In the genomic region with DNA sequence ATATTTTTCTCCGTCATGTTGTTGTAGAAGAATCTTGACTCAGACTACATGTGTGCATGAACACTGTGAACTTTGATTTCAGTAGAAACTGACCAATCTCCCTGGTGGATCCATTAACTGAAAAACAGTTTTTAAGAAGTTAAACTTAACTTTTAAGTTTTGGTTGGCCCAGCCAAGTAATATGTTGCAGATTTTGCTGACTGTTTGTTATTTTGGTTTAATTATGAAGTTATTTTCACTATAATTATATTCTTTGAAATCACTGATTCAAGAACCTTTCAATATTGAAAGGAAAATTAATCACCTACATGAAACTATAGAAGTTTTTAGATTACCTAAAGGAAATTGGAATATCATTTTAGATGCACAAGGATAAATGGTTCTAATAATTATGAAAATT, we compare ENCODE assay signal across 25 cellular contexts.
"Had no signal": no experiment of that assay in that cellular context is flagged by ENCODE, and none has a peak within 500 bp of the region (broad histone marks: within the 10 kb centered on the region; RNA-seq: fewer than 3 reads in every experiment).

No MANE protein-coding gene starts in this region.

- H3K27ac ChIP-seq: coronary artery, dorsolateral prefrontal cortex, epithelial cell of prostate, esophagus squamous epithelium, gastrocnemius medialis, heart right ventricle, left lung, lower lobe of right lung had no signal

- FAIRE-seq: colon, keratinocyte had no signal

- DNase-seq: dermis blood vessel endothelial cell; dorsolateral prefrontal cortex; effector CD4-positive, alpha-beta T cell; effector memory CD4-positive, alpha-beta T cell; erythroblast; esophagus squamous epithelium; foreskin fibroblast; foreskin melanocyte; gastrocnemius medialis; glutamatergic neuron; head of caudate nucleus; heart right ventricle; hippocampal formation; left cardiac atrium; left lung; left ventricle myocardium superior; lower lobe of right lung; mesenchymal stem cell; mucosa of descending colon; naive B cell had no signal

- H3K27me3 ChIP-seq: dorsolateral prefrontal cortex, esophagus squamous epithelium, gastrocnemius medialis, heart right ventricle, left lung had no signal

- H3K9me3 ChIP-seq: esophagus squamous epithelium, gastrocnemius medialis, left lung, lower lobe of right lung, mucosa of descending colon had no signal

- H3K36me3 ChIP-seq: esophagus squamous epithelium, gastrocnemius medialis, heart right ventricle, left lung, lower lobe of right lung had no signal

- ATAC-seq: esophagus mucosa, gastrocnemius medialis, heart right ventricle, left cardiac atrium, left lung, left ventricle myocardium superior, lower lobe of right lung, mucosa of descending colon had no signal

- H3K4me3 ChIP-seq: coronary artery, dorsolateral prefrontal cortex, esophagus squamous epithelium, gastrocnemius medialis, heart right ventricle, left lung, lower lobe of right lung, mucosa of descending colon had no signal

- H3K4me1 ChIP-seq: esophagus squamous epithelium, gastrocnemius medialis, heart right ventricle, left lung, lower lobe of right lung had no signal
